ENCODE assay signal across 8 cellular contexts in the genomic region with DNA sequence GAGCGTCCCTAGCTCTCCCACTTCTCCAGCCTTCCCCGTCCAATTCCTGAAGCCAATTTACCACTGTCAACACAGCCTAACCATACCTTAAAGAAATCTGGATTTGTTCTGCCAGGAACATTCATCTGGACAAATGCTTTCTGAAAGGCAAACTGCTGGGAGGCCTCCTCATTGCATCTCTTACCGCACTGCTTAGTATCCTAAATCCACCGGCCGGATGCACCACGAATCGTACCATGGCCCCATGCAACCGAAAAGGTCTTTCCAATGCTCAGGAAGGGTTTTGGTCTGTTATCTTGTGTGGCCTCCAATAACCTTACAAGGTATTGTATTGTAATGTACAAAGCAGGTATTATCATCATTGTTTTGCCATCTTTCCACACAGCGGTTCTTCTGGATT. TPM values are rescaled to one million over a fixed set of nuclear protein-coding genes. Genes with fewer than 3 reads are reported as not detected.
DNase-seq lines count a peak whose midpoint lies in the region; ATAC-seq, FAIRE-seq and TF ChIP-seq lines count a peak whose summit lies in the region.

No MANE protein-coding gene starts in this region.

- no peaks in the 10 kb centered on the region for H3K27me3 Mint-ChIP-seq in activated T-cell treated with anti-CD3 and anti-CD28 coated beads, Interleukin-2, amount 50 U/mL, for 24 hours

- TF ChIP-seq POLR2A in transverse colon (IDR thresholded peaks at IDR 0.05) (no peak), GM18505 (IDR thresholded peaks at IDR 0.05; ENCODE audit: borderline replicate concordance, extremely low read depth, insufficient read depth, insufficient read length) (no peak)

- H3K4me3 ChIP-seq in brain microvascular endothelial cell (ENCODE audit: low read depth, low read length) (no peak overlapping the region), mucosa of rectum (ENCODE audit: low read length in 2 of 2) (no peak overlapping the region), transverse colon (no peak overlapping the region)

- H3K9me3 ChIP-seq in mucosa of rectum (ENCODE audit: control insufficient read depth in 2 of 2, low read length in 2 of 2) (no peaks in the 10 kb centered on the region), transverse colon (no peaks in the 10 kb centered on the region)

- peaks cover 88% of the 10 kb centered on the region for H3K4me1 Mint-ChIP-seq in activated T-cell treated with anti-CD3 and anti-CD28 coated beads, Interleukin-2, amount 50 U/mL, for 24 hours (ENCODE audit: low read depth)

- no peak for TF ChIP-seq EP300 in transverse colon (IDR thresholded peaks at IDR 0.05; ENCODE audit: low read depth)

- in situ Hi-C loops in brain microvascular endothelial cell (cut with HindIII; ENCODE audit: low pct_ligation_motif_present, low sequenced_read_pairs) = loop anchor here (25.0 kb wide), 1 partner anchor 132 kb away; no protein-coding TSS in a partner anchor
- in situ Hi-C loops in transverse colon (cut with MboI; ENCODE audit: low pct_ligation_motif_present in 1 of 4, low pct_unique_long_range_greater_than_20kb in 1 of 4, low sequenced_read_pairs in 3 of 4) = no loop called here

- H3K4me1 ChIP-seq in mucosa of rectum (ENCODE audit: control insufficient read depth in 2 of 2, insufficient read depth in 2 of 2, low read length in 2 of 2) (peaks cover 85 to 95% of the 10 kb centered on the region in 2 donors), transverse colon (peaks cover 86 to 99% (median 98%) of the 10 kb centered on the region in 4 donors)

- intact Hi-C loops in transverse colon (cut with DNase I; ENCODE audit: low total_unique reads) = no loop called here

- 60 to 78% methylated on average over 1 to 9 of the region's 9 CpGs for WGBS in transverse colon (ENCODE audit: low coverage in 1 of 2), 2 donors

- ATAC-seq in GM18505 (IDR thresholded peaks at IDR 0.05; ENCODE audit: unreplicated experiment) = no peak

- no peak overlapping the region for H3K9ac ChIP-seq in mucosa of rectum (ENCODE audit: low read depth in 1 of 2, low read length in 2 of 2)

- TF ChIP-seq CTCF in brain microvascular endothelial cell (IDR thresholded peaks at IDR 0.05; ENCODE audit: low read depth, low read length, missing control alignments) (no peak), transverse colon (IDR thresholded peaks at IDR 0.05) (no peak)

- H3K36me3 ChIP-seq in brain microvascular endothelial cell (replicated peaks) (peaks cover 89% of the 10 kb centered on the region), mucosa of rectum (ENCODE audit: control insufficient read depth in 2 of 2, insufficient read depth in 2 of 2, low read length in 2 of 2) (peaks cover 67 to 81% of the 10 kb centered on the region in 2 donors), transverse colon (peaks cover 0 to 7% (median 2%) of the 10 kb centered on the region in 4 donors)

- no peak for DNase-seq in activated T-cell treated with anti-CD3 and anti-CD28 coated beads, Interleukin-2, amount 50 U/mL, for 24 hours
- no peak for DNase-seq in activated T-cell treated with anti-CD3 and anti-CD28 coated beads for 4 hours
- no peak for DNase-seq in brain microvascular endothelial cell
- no peak for DNase-seq in transverse colon
- no peak for DNase-seq in kidney glomerular epithelial cell (lab: John Stamatoyannopoulos, UW)
- DNase-seq in RCC 7860 (ENCODE audit: low spot score) = no peak

- FAIRE-seq in RCC 7860 (lab: Jason Lieb, UNC) = no peak

- peak overlapping the region; percentile 100 for H3K27ac Mint-ChIP-seq in activated T-cell treated with anti-CD3 and anti-CD28 coated beads, Interleukin-2, amount 50 U/mL, for 24 hours

- H3K4me3 Mint-ChIP-seq in activated T-cell treated with anti-CD3 and anti-CD28 coated beads, Interleukin-2, amount 50 U/mL, for 24 hours = peak overlapping the region; percentile 83

- H3K36me3 Mint-ChIP-seq in activated T-cell treated with anti-CD3 and anti-CD28 coated beads, Interleukin-2, amount 50 U/mL, for 24 hours (ENCODE audit: low read depth) = peaks cover 99% of the 10 kb centered on the region

- no peaks in the 10 kb centered on the region for H3K9me3 Mint-ChIP-seq in activated T-cell treated with anti-CD3 and anti-CD28 coated beads, Interleukin-2, amount 50 U/mL, for 24 hours

- H3K27ac ChIP-seq in brain microvascular endothelial cell = peak overlapping the region; percentile 98
- H3K27ac ChIP-seq in mucosa of rectum (ENCODE audit: low read depth in 2 of 2, low read length in 2 of 2) = peak overlapping the region; percentile 90 to 95
- peak overlapping the region; percentile 92 to 99 (median 96) for H3K27ac ChIP-seq in transverse colon

- no peaks in the 10 kb centered on the region for H3K27me3 ChIP-seq in brain microvascular endothelial cell (replicated peaks)
- no peaks in the 10 kb centered on the region for H3K27me3 ChIP-seq in mucosa of rectum (ENCODE audit: control insufficient read depth in 2 of 2, insufficient read depth in 2 of 2, low read length in 2 of 2)
- H3K27me3 ChIP-seq in transverse colon = no peaks in the 10 kb centered on the region

RNA-seq across cellular contexts. Expression of a gene that starts 57.6 kb away (rescaled TPM):
- 100 to 1,000 TPM; 385 to 511 (median 460) TPM for total RNA-seq in transverse colon
